In the genomic region with DNA sequence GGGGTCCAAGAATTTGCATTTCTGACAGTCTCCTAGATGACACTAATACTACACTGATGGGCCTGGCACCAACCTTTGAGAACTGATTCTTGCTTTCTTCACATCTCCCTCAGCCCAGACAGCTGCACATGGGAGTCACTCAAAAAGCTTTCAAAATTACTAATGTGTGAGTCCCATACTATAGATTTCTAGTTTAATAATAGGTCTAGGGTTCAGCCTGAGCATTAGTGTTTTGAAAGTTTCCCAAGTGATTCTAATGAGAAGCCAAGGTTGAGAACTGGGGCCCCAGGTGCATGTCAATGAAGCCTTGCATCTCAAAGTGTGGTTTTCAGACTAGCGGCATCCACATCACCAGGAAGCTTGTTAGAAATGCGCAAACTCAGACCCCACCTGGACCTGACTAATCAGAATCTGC, we compare ENCODE assay signal across 19 cellular contexts.
DNase-seq lines count a peak whose midpoint lies in the region; ATAC-seq and TF ChIP-seq lines count a peak whose summit lies in the region.
"Had no signal": no experiment of that assay in that cellular context is flagged by ENCODE, and none has a peak within 500 bp of the region (broad histone marks: within the 10 kb centered on the region; RNA-seq: fewer than 3 reads in every experiment).

No MANE protein-coding gene starts in this region.

- no peaks in the 10 kb centered on the region for H3K27me3 Mint-ChIP-seq in activated CD4-positive, alpha-beta memory T cell treated with anti-CD3 and anti-CD28 coated beads, Interleukin-2, amount 10 ng/mL, durations not matched to agents 7 days and 5 days
- H3K27me3 Mint-ChIP-seq: activated CD4-positive, alpha-beta memory T cell treated with anti-CD3 and anti-CD28 coated beads for 36 hours; activated naive CD8-positive, alpha-beta T cell treated with anti-CD3 and anti-CD28 coated beads, Interleukin-2, amount 50 U/mL, for 24 hours had no signal

- CTCF ChIA-PET in activated CD4-positive, alpha-beta memory T cell treated with anti-CD3 and anti-CD28 coated beads, Interleukin-2, amount 10 ng/mL, durations not matched to agents 7 days and 5 days (lab: Charles Lee), result no interaction called here

- POLR2A ChIA-PET in activated CD4-positive, alpha-beta memory T cell treated with anti-CD3 and anti-CD28 coated beads, Interleukin-2, amount 10 ng/mL, durations not matched to agents 7 days and 5 days (lab: Charles Lee), result no interaction called here

- H3K4me3 Mint-ChIP-seq in activated CD4-positive, alpha-beta memory T cell treated with anti-CD3 and anti-CD28 coated beads, Interleukin-2, amount 10 ng/mL, durations not matched to agents 7 days and 5 days, result no peak overlapping the region
- H3K4me3 Mint-ChIP-seq: activated CD4-positive, alpha-beta memory T cell treated with anti-CD3 and anti-CD28 coated beads for 36 hours; activated naive CD8-positive, alpha-beta T cell treated with anti-CD3 and anti-CD28 coated beads, Interleukin-2, amount 50 U/mL, for 24 hours had no signal

- ATAC-seq in GM19324 (IDR thresholded peaks at IDR 0.05; ENCODE audit: low FRiP score, unreplicated experiment) (peak; percentile 75), HG02759 (IDR thresholded peaks at IDR 0.05; ENCODE audit: unreplicated experiment) (peak; percentile 56), HG03565 (IDR thresholded peaks at IDR 0.05; ENCODE audit: unreplicated experiment) (peak; percentile 62)
- ATAC-seq: activated naive CD8-positive, alpha-beta T cell treated with anti-CD3 and anti-CD28 coated beads, Interleukin-2, amount 50 U/mL, for 24 hours; left lung had no signal

- no peaks in the 10 kb centered on the region for H3K4me1 Mint-ChIP-seq in activated CD4-positive, alpha-beta memory T cell treated with anti-CD3 and anti-CD28 coated beads, Interleukin-2, amount 10 ng/mL, durations not matched to agents 7 days and 5 days
- H3K4me1 Mint-ChIP-seq: activated naive CD8-positive, alpha-beta T cell treated with anti-CD3 and anti-CD28 coated beads, Interleukin-2, amount 50 U/mL, for 24 hours had no signal

- no peak overlapping the region for H3K4me3 ChIP-seq in GM06990 (replicated peaks; ENCODE audit: low read depth, low read length)
- H3K4me3 ChIP-seq: BLaER1, left lung, upper lobe of left lung had no signal

- TF ChIP-seq CTCF in GM06990 (IDR thresholded peaks at IDR 0.05; ENCODE audit: insufficient read depth, low read length, poor library complexity, severe bottlenecking), result no peak

- H3K27me3 ChIP-seq in GM06990 (replicated peaks; ENCODE audit: control insufficient read depth, insufficient read depth, low read length), result no peaks in the 10 kb centered on the region
- H3K27me3 ChIP-seq: BLaER1, left lung, upper lobe of left lung had no signal

- peak; percentile 82 for DNase-seq in GM06990 (ENCODE audit: extremely low read depth, insufficient read length)
- no peak for DNase-seq in kidney tubule cell (ENCODE audit: low spot score)
- DNase-seq in NOMO-1 treated with dmso at 0.1 percent for 144 hours (lab: John Stamatoyannopoulos, UW; ENCODE audit: unreplicated experiment), result no peak
- DNase-seq in activated CD4-positive, alpha-beta memory T cell treated with anti-CD3 and anti-CD28 coated beads, Interleukin-2, amount 10 ng/mL, durations not matched to agents 7 days and 5 days, result no peak
- DNase-seq in germinal center (ENCODE audit: low spot score), result no peak
- DNase-seq: 8988T; activated CD4-positive, alpha-beta memory T cell treated with anti-CD3 and anti-CD28 coated beads for 36 hours; activated naive CD8-positive, alpha-beta T cell treated with anti-CD3 and anti-CD28 coated beads, Interleukin-2, amount 50 U/mL, for 24 hours; activated T-cell treated with anti-CD3 and anti-CD28 coated beads, Interleukin-2, amount 50 U/mL, for 48 hours; HCEC 1CT; IMR-90; left lung; MV-4-11; NCI-H2107; upper lobe of left lung had no signal

- H3K36me3 ChIP-seq in GM06990 (ENCODE audit: control insufficient read depth, insufficient read depth, low read length), result no peaks in the 10 kb centered on the region
- H3K36me3 ChIP-seq: BLaER1, left lung, upper lobe of left lung had no signal

- no peaks in the 10 kb centered on the region for H3K9me3 Mint-ChIP-seq in activated CD4-positive, alpha-beta memory T cell treated with anti-CD3 and anti-CD28 coated beads, Interleukin-2, amount 10 ng/mL, durations not matched to agents 7 days and 5 days
- H3K9me3 Mint-ChIP-seq: activated CD4-positive, alpha-beta memory T cell treated with anti-CD3 and anti-CD28 coated beads for 36 hours; activated naive CD8-positive, alpha-beta T cell treated with anti-CD3 and anti-CD28 coated beads, Interleukin-2, amount 50 U/mL, for 24 hours had no signal

- no peaks in the 10 kb centered on the region for H3K36me3 Mint-ChIP-seq in activated CD4-positive, alpha-beta memory T cell treated with anti-CD3 and anti-CD28 coated beads, Interleukin-2, amount 10 ng/mL, durations not matched to agents 7 days and 5 days (ENCODE audit: low read depth)
- H3K36me3 Mint-ChIP-seq: activated CD4-positive, alpha-beta memory T cell treated with anti-CD3 and anti-CD28 coated beads for 36 hours had no signal

- no peak overlapping the region for H3K27ac Mint-ChIP-seq in activated CD4-positive, alpha-beta memory T cell treated with anti-CD3 and anti-CD28 coated beads, Interleukin-2, amount 10 ng/mL, durations not matched to agents 7 days and 5 days
- H3K27ac Mint-ChIP-seq: activated CD4-positive, alpha-beta memory T cell treated with anti-CD3 and anti-CD28 coated beads for 36 hours; activated naive CD8-positive, alpha-beta T cell treated with anti-CD3 and anti-CD28 coated beads, Interleukin-2, amount 50 U/mL, for 24 hours had no signal
